14 cellular contexts compared by ENCODE assay signal in genomic region chr7:116553168-116553567, GRCh38. TPM values are rescaled to one million over a fixed set of nuclear protein-coding genes. Genes with fewer than 3 reads are reported as not detected.
DNase-seq lines count a peak whose midpoint lies in the region; ATAC-seq and TF ChIP-seq lines count a peak whose summit lies in the region.
"Had no signal": no experiment of that assay in that cellular context is flagged by ENCODE, and none has a peak within 500 bp of the region (broad histone marks: within the 10 kb centered on the region; RNA-seq: fewer than 3 reads in every experiment).

No MANE protein-coding gene starts in this region.

- H2AFZ ChIP-seq in GM23248: no peak overlapping the region

- H3K9me3 Mint-ChIP-seq in endothelial cell (ENCODE audit: unreplicated experiment): no peaks in the 10 kb centered on the region
- H3K9me3 Mint-ChIP-seq: CD8-positive, alpha-beta T cell had no signal

- H3K36me3 Mint-ChIP-seq in endothelial cell (ENCODE audit: low read depth, unreplicated experiment): no peaks in the 10 kb centered on the region
- H3K36me3 Mint-ChIP-seq: CD8-positive, alpha-beta T cell had no signal

- peaks cover 2% of the 10 kb centered on the region for H3K27me3 Mint-ChIP-seq in endothelial cell (ENCODE audit: unreplicated experiment)

- H3K36me3 ChIP-seq in GM23248 (ENCODE audit: low read depth) (peaks cover 93% of the 10 kb centered on the region), RWPE2 (ENCODE audit: low read depth) (peaks cover 96% of the 10 kb centered on the region), stomach smooth muscle (ENCODE audit: control insufficient read depth in 2 of 2, insufficient read depth in 2 of 2, low read length in 2 of 2) (peaks cover 9 to 15% of the 10 kb centered on the region in 2 donors)

- no peak overlapping the region for H3K4me3 Mint-ChIP-seq in endothelial cell (ENCODE audit: unreplicated experiment)
- H3K4me3 Mint-ChIP-seq: CD8-positive, alpha-beta T cell had no signal

- in situ Hi-C loops in GM23248 (cut with MboI): no loop called here

- H3K9ac ChIP-seq in GM23248: no peak overlapping the region
- no peak overlapping the region for H3K9ac ChIP-seq in stomach smooth muscle (ENCODE audit: low read length in 2 of 2)

- no peaks in the 10 kb centered on the region for H3K9me2 ChIP-seq in GM23248 (ENCODE audit: insufficient read depth)

- no peaks in the 10 kb centered on the region for H3K4me1 Mint-ChIP-seq in endothelial cell (ENCODE audit: unreplicated experiment)

- 17 to 24% methylated on average over 1 of the region's 1 CpG for WGBS in GM23248 (ENCODE audit: low coverage in 1 of 2, low lambda C conversion rate in 2 of 2, missing lambda C conversion rate in 2 of 2), 2 experiments

- H3K27ac ChIP-seq in GM23248: peak overlapping the region; percentile 36
- peak overlapping the region; percentile 34 for H3K27ac ChIP-seq in RWPE2 (ENCODE audit: poor library complexity, severe bottlenecking)
- H3K27ac ChIP-seq in foreskin keratinocyte: peak overlapping the region; percentile 6
- H3K27ac ChIP-seq in stomach smooth muscle (ENCODE audit: low read length): peak overlapping the region; percentile 89

- no peaks in the 10 kb centered on the region for H4K20me1 ChIP-seq in GM23248 (ENCODE audit: insufficient read depth)

- no peak overlapping the region for H3K4me2 ChIP-seq in GM23248 (ENCODE audit: unreplicated experiment)

- no peaks in the 10 kb centered on the region for H3K27me3 ChIP-seq in GM23248 (replicated peaks; ENCODE audit: insufficient read depth)
- no peaks in the 10 kb centered on the region for H3K27me3 ChIP-seq in RWPE2 (ENCODE audit: insufficient read depth, poor library complexity, severe bottlenecking)
- no peaks in the 10 kb centered on the region for H3K27me3 ChIP-seq in foreskin keratinocyte
- H3K27me3 ChIP-seq in stomach smooth muscle (ENCODE audit: control insufficient read depth in 1 of 2, insufficient read depth in 2 of 2, low read length in 2 of 2): no peaks in the 10 kb centered on the region

- TF ChIP-seq CTCF in RWPE2 (IDR thresholded peaks at IDR 0.05; ENCODE audit: poor library complexity, severe bottlenecking) (no peak), foreskin keratinocyte (conservative IDR thresholded peaks at IDR 0.05) (no peak), endothelial cell (IDR thresholded peaks at IDR 0.05; ENCODE audit: unreplicated experiment) (no peak)

- peaks cover 65% of the 10 kb centered on the region for H3K4me1 ChIP-seq in GM23248 (ENCODE audit: insufficient read depth)
- peaks cover 26% of the 10 kb centered on the region for H3K4me1 ChIP-seq in RWPE2 (ENCODE audit: insufficient read depth, poor library complexity, severe bottlenecking)
- H3K4me1 ChIP-seq in foreskin keratinocyte: peaks cover 14% of the 10 kb centered on the region
- H3K4me1 ChIP-seq in stomach smooth muscle (ENCODE audit: control insufficient read depth, insufficient read depth, low read length): peaks cover 46% of the 10 kb centered on the region

- H3K79me2 ChIP-seq in GM23248 (ENCODE audit: insufficient read depth): peaks cover 100% of the 10 kb centered on the region

- H3F3A ChIP-seq in GM23248 (ENCODE audit: insufficient read depth): peaks cover 95% of the 10 kb centered on the region

- DNase-seq in GM23248 (no peak), RWPE2 (ENCODE audit: low spot score) (no peak), foreskin keratinocyte (no peak), endothelial cell (ENCODE audit: low spot score) (no peak), NCI-H1417 treated with DMSO at 0.1 percent for 48 hours (lab: John Stamatoyannopoulos, UW) (no peak)
- no peak for DNase-seq in activated CD4-positive, alpha-beta T cell treated with anti-CD3 and anti-CD28 coated beads, Interleukin-2, amount 50 U/mL, for 1 hour
- DNase-seq: CD8-positive, alpha-beta T cell; DMS79 treated with DMSO at 0.1 percent for 48 hours; NCI-H146; NCI-H2081 treated with DMSO at 0.1 percent for 48 hours; NCI-H526; RPMI8226 had no signal

- H3K9me3 ChIP-seq in GM23248 (ENCODE audit: low read depth) (no peaks in the 10 kb centered on the region), RWPE2 (ENCODE audit: severe bottlenecking) (no peaks in the 10 kb centered on the region), stomach smooth muscle (ENCODE audit: control insufficient read depth in 2 of 2, low read length in 2 of 2) (no peaks in the 10 kb centered on the region)

- ATAC-seq in RWPE2 (ENCODE audit: low read depth) (no peak), foreskin keratinocyte (no peak)
- ATAC-seq: CD8-positive, alpha-beta T cell had no signal

- H3K27ac Mint-ChIP-seq in endothelial cell (ENCODE audit: unreplicated experiment): no peak overlapping the region
- H3K27ac Mint-ChIP-seq: CD8-positive, alpha-beta T cell had no signal

- H3K4me3 ChIP-seq in GM23248 (no peak overlapping the region), RWPE2 (ENCODE audit: severe bottlenecking) (no peak overlapping the region), stomach smooth muscle (ENCODE audit: low read length in 2 of 2) (no peak overlapping the region)

RNA-seq across cellular contexts. Expression of gene CAV1, which starts 28.3 kb away (rescaled TPM):
- total RNA-seq in GM23248 (2014; rRNA removed; shearing (Covaris generic)): 1,062 and 1,092 TPM in 2 replicates
- polyA plus RNA-seq in GM23248 (2016; fragmentation: Nextera tagmentation; extraction: Ambion mirVana): 1,736 and 1,789 TPM in 2 replicates
- 1,286 and 1,415 TPM in 2 replicates for total RNA-seq in foreskin keratinocyte
- polyA plus RNA-seq in foreskin keratinocyte: 706 and 882 TPM in 2 replicates
- total RNA-seq in endothelial cell (ENCODE audit: unreplicated experiment): 48.2 TPM
- total RNA-seq: CD8-positive, alpha-beta T cell; OCI-LY7 had no signal

RNA-seq across cellular contexts. Expression of gene CAV2, which starts 53.6 kb away (rescaled TPM):
- 251 and 283 TPM in 2 replicates for total RNA-seq in GM23248 (2014; rRNA removed; shearing (Covaris generic))
- polyA plus RNA-seq in GM23248 (2016; fragmentation: Nextera tagmentation; extraction: Ambion mirVana) (344 and 358 TPM in 2 replicates), foreskin keratinocyte (181 and 220 TPM in 2 replicates)
- total RNA-seq in foreskin keratinocyte (253 and 280 TPM in 2 replicates), endothelial cell (ENCODE audit: unreplicated experiment) (35.5 TPM)
- total RNA-seq: CD8-positive, alpha-beta T cell; OCI-LY7 had no signal

Comparison
In these comparisons a context has a peak if more than half of its experiments do, and no peak if none do; other contexts are left out.
1. H3K27ac ChIP-seq: peak in every context shown above with its lines; median percentile 89 in stomach smooth muscle; 36 in GM23248; 34 in RWPE2; 6 in foreskin keratinocyte.
2. RNA of gene CAV1, which starts 28.3 kb away (total RNA-seq): 1,286 to 1,415 TPM in foreskin keratinocyte and 1,062 to 1,092 TPM in GM23248; 48.2 TPM in endothelial cell (single experiment); every median in the first group is over 10 times any median in the second.